Comparison of ENCODE assay signal across 27 cellular contexts in genomic region chr2:1690056-1690775, GRCh38. TPM values are rescaled to one million over a fixed set of nuclear protein-coding genes. Genes with fewer than 3 reads are reported as not detected.
A peak's percentile ranks its signal among the peaks of the same experiment; 100 is the strongest.
DNase-seq lines count a peak whose midpoint lies in the region; ATAC-seq and TF ChIP-seq lines count a peak whose summit lies in the region.
"Had no signal": no experiment of that assay in that cellular context is flagged by ENCODE, and none has a peak within 500 bp of the region (broad histone marks: within the 10 kb centered on the region; RNA-seq: fewer than 3 reads in every experiment).

No MANE protein-coding gene starts in this region.

- H3K4me1 ChIP-seq in neural progenitor cell (no peaks in the 10 kb centered on the region), uterus (no peaks in the 10 kb centered on the region)
- H3K4me1 ChIP-seq: colonic mucosa, pancreas, thyroid gland had no signal

- no peak overlapping the region for H3K9ac ChIP-seq in neural progenitor cell

- H3K27ac ChIP-seq in VCaP (peak overlapping the region; percentile 96), neural progenitor cell (no peak overlapping the region), uterus (no peak overlapping the region)
- H3K27ac ChIP-seq: ascending aorta, C4-2B, cardiac muscle cell, colonic mucosa, pancreas, right atrium auricular region, thyroid gland had no signal

- H3K9me3 Mint-ChIP-seq in neural progenitor cell: no peaks in the 10 kb centered on the region
- H3K9me3 Mint-ChIP-seq in activated CD4-positive, alpha-beta T cell treated with anti-CD3 and anti-CD28 coated beads for 36 hours (ENCODE audit: low read depth): no peaks in the 10 kb centered on the region
- H3K9me3 Mint-ChIP-seq: activated CD4-positive, alpha-beta T cell treated with anti-CD3 and anti-CD28 coated beads, Interleukin-2, amount 10 ng/mL, durations not matched to agents 7 days and 5 days; activated naive CD8-positive, alpha-beta T cell treated with anti-CD3 and anti-CD28 coated beads for 36 hours; naive thymus-derived CD8-positive, alpha-beta T cell; stimulated activated naive CD8-positive, alpha-beta T cell treated with anti-CD3 and anti-CD28 coated beads, Interleukin-15, amount 100 ng/mL, for 72 hours had no signal

- H3F3A ChIP-seq in neural progenitor cell (ENCODE audit: low read depth): no peaks in the 10 kb centered on the region

- ATAC-seq in activated CD4-positive, alpha-beta T cell treated with anti-CD3 and anti-CD28 coated beads for 36 hours: no peak
- ATAC-seq in GM21619 (IDR thresholded peaks at IDR 0.05; ENCODE audit: unreplicated experiment): no peak
- ATAC-seq: naive thymus-derived CD8-positive, alpha-beta T cell; pancreas; stimulated activated naive CD8-positive, alpha-beta T cell treated with anti-CD3 and anti-CD28 coated beads, Interleukin-15, amount 100 ng/mL, for 72 hours had no signal

- no peak overlapping the region for H3K4me3 Mint-ChIP-seq in neural progenitor cell
- H3K4me3 Mint-ChIP-seq in activated CD4-positive, alpha-beta T cell treated with anti-CD3 and anti-CD28 coated beads for 36 hours: no peak overlapping the region
- H3K4me3 Mint-ChIP-seq: activated CD4-positive, alpha-beta T cell treated with anti-CD3 and anti-CD28 coated beads, Interleukin-2, amount 10 ng/mL, durations not matched to agents 7 days and 5 days; activated naive CD8-positive, alpha-beta T cell treated with anti-CD3 and anti-CD28 coated beads for 36 hours; naive thymus-derived CD8-positive, alpha-beta T cell; stimulated activated naive CD8-positive, alpha-beta T cell treated with anti-CD3 and anti-CD28 coated beads, Interleukin-15, amount 100 ng/mL, for 72 hours had no signal

- peaks cover 3% of the 10 kb centered on the region for H3K27me3 Mint-ChIP-seq in neural progenitor cell (ENCODE audit: insufficient read depth, low read depth)
- no peaks in the 10 kb centered on the region for H3K27me3 Mint-ChIP-seq in activated CD4-positive, alpha-beta T cell treated with anti-CD3 and anti-CD28 coated beads for 36 hours
- H3K27me3 Mint-ChIP-seq: activated CD4-positive, alpha-beta T cell treated with anti-CD3 and anti-CD28 coated beads, Interleukin-2, amount 10 ng/mL, durations not matched to agents 7 days and 5 days; stimulated activated naive CD8-positive, alpha-beta T cell treated with anti-CD3 and anti-CD28 coated beads, Interleukin-15, amount 100 ng/mL, for 72 hours had no signal

- no peak overlapping the region for H3K4me2 ChIP-seq in neural progenitor cell

- H3K36me3 ChIP-seq in neural progenitor cell (no peaks in the 10 kb centered on the region), uterus (no peaks in the 10 kb centered on the region)
- H3K36me3 ChIP-seq: colonic mucosa, pancreas, thyroid gland had no signal

- TF ChIP-seq CTCF in VCaP (conservative IDR thresholded peaks at IDR 0.05): no peak
- TF ChIP-seq CTCF in neural progenitor cell (IDR thresholded peaks at IDR 0.05): no peak
- TF ChIP-seq CTCF in GM10266 (IDR thresholded peaks at IDR 0.05; ENCODE audit: control insufficient read depth, insufficient read depth, low read depth, missing control alignments): no peak
- no peak for TF ChIP-seq CTCF in uterus (IDR thresholded peaks at IDR 0.05)

- TF ChIP-seq POLR2A in uterus (IDR thresholded peaks at IDR 0.05): no peak

- H3K27me3 ChIP-seq in neural progenitor cell (no peaks in the 10 kb centered on the region), uterus (no peaks in the 10 kb centered on the region)
- H3K27me3 ChIP-seq: ascending aorta, cardiac muscle cell, colonic mucosa, pancreas, right atrium auricular region, thyroid gland had no signal

- H3K9me3 ChIP-seq in neural progenitor cell (ENCODE audit: low read depth) (no peaks in the 10 kb centered on the region), uterus (no peaks in the 10 kb centered on the region)
- H3K9me3 ChIP-seq: ascending aorta, Caco-2, colonic mucosa, pancreas, right atrium auricular region, thyroid gland had no signal

- H4K20me1 ChIP-seq in neural progenitor cell (ENCODE audit: low read depth): peaks cover 70% of the 10 kb centered on the region

- intact Hi-C loops in activated CD4-positive, alpha-beta T cell treated with anti-CD3 and anti-CD28 coated beads for 36 hours (cut with DNase I, micrococcal nuclease): no loop called here
- intact Hi-C loops in uterus (cut with DNase I; ENCODE audit: low total_unique reads): no loop called here

- H2AFZ ChIP-seq in neural progenitor cell (replicated peaks): no peak overlapping the region

- no peak overlapping the region for H3K4me3 ChIP-seq in neural progenitor cell
- no peak overlapping the region for H3K4me3 ChIP-seq in uterus
- H3K4me3 ChIP-seq: ascending aorta, cardiac muscle cell, colonic mucosa, pancreas, right atrium auricular region, thyroid gland had no signal

- CTCF ChIA-PET in activated CD4-positive, alpha-beta T cell treated with anti-CD3 and anti-CD28 coated beads for 36 hours (lab: Charles Lee): no interaction called here

- POLR2A ChIA-PET in activated CD4-positive, alpha-beta T cell treated with anti-CD3 and anti-CD28 coated beads for 36 hours (lab: Charles Lee): no interaction called here

- peaks cover 6% of the 10 kb centered on the region for H3K79me2 ChIP-seq in neural progenitor cell (ENCODE audit: low read depth)

- H3K4me1 Mint-ChIP-seq in neural progenitor cell: peaks cover 47% of the 10 kb centered on the region
- no peaks in the 10 kb centered on the region for H3K4me1 Mint-ChIP-seq in activated CD4-positive, alpha-beta T cell treated with anti-CD3 and anti-CD28 coated beads for 36 hours
- H3K4me1 Mint-ChIP-seq: activated CD4-positive, alpha-beta T cell treated with anti-CD3 and anti-CD28 coated beads, Interleukin-2, amount 10 ng/mL, durations not matched to agents 7 days and 5 days; activated naive CD8-positive, alpha-beta T cell treated with anti-CD3 and anti-CD28 coated beads for 36 hours; naive thymus-derived CD8-positive, alpha-beta T cell; stimulated activated naive CD8-positive, alpha-beta T cell treated with anti-CD3 and anti-CD28 coated beads, Interleukin-15, amount 100 ng/mL, for 72 hours had no signal

- DNase-seq in iris pigment epithelial cell (ENCODE audit: low read depth): peak; percentile 49
- DNase-seq in neural progenitor cell (ENCODE audit: low spot score): no peak
- DNase-seq in activated CD4-positive, alpha-beta T cell treated with anti-CD3 and anti-CD28 coated beads for 36 hours: no peak
- DNase-seq in GM10266 (ENCODE audit: extremely low spot score): no peak
- DNase-seq in uterus: no peak
- DNase-seq: activated CD4-positive, alpha-beta T cell treated with anti-CD3 and anti-CD28 coated beads, Interleukin-2, amount 10 ng/mL, durations not matched to agents 7 days and 5 days; activated effector memory CD4-positive, alpha-beta T cell treated with Interleukin-2 at 50 U/mL for 16 hours; activated naive CD8-positive, alpha-beta T cell treated with anti-CD3 and anti-CD28 coated beads for 36 hours; Caco-2; colonic mucosa; effector CD8-positive, alpha-beta T cell; MV-4-11; NCI-H1436; NCI-H2107; NCI-H345; pancreas; stimulated activated CD8-positive, alpha-beta memory T cell treated with anti-CD3 and anti-CD28 coated beads, Interleukin-4, amount 100 ng/mL, for 48 hours; stimulated activated naive CD8-positive, alpha-beta T cell treated with anti-CD3 and anti-CD28 coated beads, Interleukin-15, amount 100 ng/mL, for 72 hours; T1000; thyroid gland had no signal

- H3K27ac Mint-ChIP-seq in neural progenitor cell: peak overlapping the region; percentile 28
- no peak overlapping the region for H3K27ac Mint-ChIP-seq in activated CD4-positive, alpha-beta T cell treated with anti-CD3 and anti-CD28 coated beads for 36 hours
- H3K27ac Mint-ChIP-seq: activated CD4-positive, alpha-beta T cell treated with anti-CD3 and anti-CD28 coated beads, Interleukin-2, amount 10 ng/mL, durations not matched to agents 7 days and 5 days; activated naive CD8-positive, alpha-beta T cell treated with anti-CD3 and anti-CD28 coated beads for 36 hours; naive thymus-derived CD8-positive, alpha-beta T cell; stimulated activated naive CD8-positive, alpha-beta T cell treated with anti-CD3 and anti-CD28 coated beads, Interleukin-15, amount 100 ng/mL, for 72 hours had no signal

- H3K36me3 Mint-ChIP-seq in neural progenitor cell: peaks cover 21% of the 10 kb centered on the region
- H3K36me3 Mint-ChIP-seq in activated CD4-positive, alpha-beta T cell treated with anti-CD3 and anti-CD28 coated beads for 36 hours (ENCODE audit: low read depth): no peaks in the 10 kb centered on the region
- H3K36me3 Mint-ChIP-seq: activated naive CD8-positive, alpha-beta T cell treated with anti-CD3 and anti-CD28 coated beads for 36 hours; naive thymus-derived CD8-positive, alpha-beta T cell had no signal

RNA-seq across cellular contexts. Expression of gene PXDN, which starts 54.1 kb away (rescaled TPM):
- total RNA-seq in neural progenitor cell (ENCODE audit: low replicate concordance) (118 and 128 TPM in 2 replicates), uterus (100 to 1,000 TPM in 1 of 4 donors, 10 to 100 TPM in 3; 26.6 to 254 (median 59.8) TPM)
- total RNA-seq in activated CD4-positive, alpha-beta T cell treated with anti-CD3 and anti-CD28 coated beads for 36 hours: under 1 TPM; 0.37 to 0.81 TPM

Comparison
In these comparisons a context has a peak if more than half of its experiments do, and no peak if none do; other contexts are left out.
1. RNA of gene PXDN, which starts 54.1 kb away (total RNA-seq): 118 to 128 TPM in neural progenitor cell and 26.6 to 254 TPM in uterus; 0.37 to 0.81 TPM in activated CD4-positive, alpha-beta T cell treated with anti-CD3 and anti-CD28 coated beads for 36 hours; every median in the first group is over 10 times any median in the second.